In genomic region chr19:7028790-7029189, GRCh38 we compare ENCODE assay signal across 19 cellular contexts. TPM values are rescaled to one million over a fixed set of nuclear protein-coding genes. Genes with fewer than 3 reads are reported as not detected.
"Had no signal": no experiment of that assay in that cellular context is flagged by ENCODE, and none has a peak within 500 bp of the region (broad histone marks: within the 10 kb centered on the region; RNA-seq: fewer than 3 reads in every experiment).

No MANE protein-coding gene starts in this region.

RNA-seq across cellular contexts. Expression of gene MBD3L5, which starts 1.6 kb away (rescaled TPM):
- total RNA-seq: activated naive CD4-positive, alpha-beta T cell treated with anti-CD3 and anti-CD28 coated beads for 36 hours; activated naive CD8-positive, alpha-beta T cell treated with anti-CD3 and anti-CD28 coated beads for 36 hours; activated naive CD8-positive, alpha-beta T cell treated with anti-CD3 and anti-CD28 coated beads, Interleukin-2, amount 10 ng/mL, durations not matched to agents 7 days and 5 days; activated T-cell treated with anti-CD3 and anti-CD28 coated beads, Interleukin-2, amount 50 U/mL, for 4 hours; activated T-cell treated with anti-CD3 and anti-CD28 coated beads, Interleukin-2, amount 50 U/mL, for 72 hours; activated T-helper 1 cell treated with anti-CD3 and anti-CD28 coated beads, Interleukin-12 subunit alpha, Interleukin-12 subunit beta, Interleukin-2, Interleukin-4 antibody, amounts not matched to agents 30 ng/mL and 10 ng/mL and 1 ng/mL, durations not matched to agents 14 hours and 24 hours and 36 hours; activated T-helper 17 cell treated with anti-CD3 and anti-CD28 coated beads, Interleukin-2, amount 50 U/mL, for 72 hours; activated T-helper 2 cell treated with anti-CD3 and anti-CD28 coated beads, Interferon-gamma antibody, Interleukin-2, Interleukin-4, amounts not matched to agents 10 μg/mL and 5 μg/mL and 100 μg/mL, durations not matched to agents 14 hours and 24 hours and 36 hours; adrenal gland; aorta; ascending aorta; astrocyte; body of pancreas; breast epithelium; bronchial epithelial cell; cardiac muscle cell; cardiac septum; cerebellum; chondrocyte had no signal

RNA-seq across cellular contexts. Expression of gene MBD3L2B, which starts 7.6 kb away (rescaled TPM):
- total RNA-seq: activated naive CD4-positive, alpha-beta T cell treated with anti-CD3 and anti-CD28 coated beads for 36 hours; activated naive CD8-positive, alpha-beta T cell treated with anti-CD3 and anti-CD28 coated beads for 36 hours; activated naive CD8-positive, alpha-beta T cell treated with anti-CD3 and anti-CD28 coated beads, Interleukin-2, amount 10 ng/mL, durations not matched to agents 7 days and 5 days; activated T-cell treated with anti-CD3 and anti-CD28 coated beads, Interleukin-2, amount 50 U/mL, for 4 hours; activated T-cell treated with anti-CD3 and anti-CD28 coated beads, Interleukin-2, amount 50 U/mL, for 72 hours; activated T-helper 1 cell treated with anti-CD3 and anti-CD28 coated beads, Interleukin-12 subunit alpha, Interleukin-12 subunit beta, Interleukin-2, Interleukin-4 antibody, amounts not matched to agents 30 ng/mL and 10 ng/mL and 1 ng/mL, durations not matched to agents 14 hours and 24 hours and 36 hours; activated T-helper 17 cell treated with anti-CD3 and anti-CD28 coated beads, Interleukin-2, amount 50 U/mL, for 72 hours; activated T-helper 2 cell treated with anti-CD3 and anti-CD28 coated beads, Interferon-gamma antibody, Interleukin-2, Interleukin-4, amounts not matched to agents 10 μg/mL and 5 μg/mL and 100 μg/mL, durations not matched to agents 14 hours and 24 hours and 36 hours; adrenal gland; aorta; ascending aorta; astrocyte; body of pancreas; breast epithelium; bronchial epithelial cell; cardiac muscle cell; cardiac septum; cerebellum; chondrocyte had no signal

RNA-seq across cellular contexts. Expression of gene MBD3L4, which starts 11.2 kb away (rescaled TPM):
- total RNA-seq: activated naive CD4-positive, alpha-beta T cell treated with anti-CD3 and anti-CD28 coated beads for 36 hours; activated naive CD8-positive, alpha-beta T cell treated with anti-CD3 and anti-CD28 coated beads for 36 hours; activated naive CD8-positive, alpha-beta T cell treated with anti-CD3 and anti-CD28 coated beads, Interleukin-2, amount 10 ng/mL, durations not matched to agents 7 days and 5 days; activated T-cell treated with anti-CD3 and anti-CD28 coated beads, Interleukin-2, amount 50 U/mL, for 4 hours; activated T-cell treated with anti-CD3 and anti-CD28 coated beads, Interleukin-2, amount 50 U/mL, for 72 hours; activated T-helper 1 cell treated with anti-CD3 and anti-CD28 coated beads, Interleukin-12 subunit alpha, Interleukin-12 subunit beta, Interleukin-2, Interleukin-4 antibody, amounts not matched to agents 30 ng/mL and 10 ng/mL and 1 ng/mL, durations not matched to agents 14 hours and 24 hours and 36 hours; activated T-helper 17 cell treated with anti-CD3 and anti-CD28 coated beads, Interleukin-2, amount 50 U/mL, for 72 hours; activated T-helper 2 cell treated with anti-CD3 and anti-CD28 coated beads, Interferon-gamma antibody, Interleukin-2, Interleukin-4, amounts not matched to agents 10 μg/mL and 5 μg/mL and 100 μg/mL, durations not matched to agents 14 hours and 24 hours and 36 hours; adrenal gland; aorta; ascending aorta; astrocyte; body of pancreas; breast epithelium; bronchial epithelial cell; cardiac muscle cell; cardiac septum; cerebellum; chondrocyte had no signal

RNA-seq across cellular contexts. Expression of gene MBD3L2, which starts 20.3 kb away (rescaled TPM):
- total RNA-seq: activated naive CD4-positive, alpha-beta T cell treated with anti-CD3 and anti-CD28 coated beads for 36 hours; activated naive CD8-positive, alpha-beta T cell treated with anti-CD3 and anti-CD28 coated beads for 36 hours; activated naive CD8-positive, alpha-beta T cell treated with anti-CD3 and anti-CD28 coated beads, Interleukin-2, amount 10 ng/mL, durations not matched to agents 7 days and 5 days; activated T-cell treated with anti-CD3 and anti-CD28 coated beads, Interleukin-2, amount 50 U/mL, for 4 hours; activated T-cell treated with anti-CD3 and anti-CD28 coated beads, Interleukin-2, amount 50 U/mL, for 72 hours; activated T-helper 1 cell treated with anti-CD3 and anti-CD28 coated beads, Interleukin-12 subunit alpha, Interleukin-12 subunit beta, Interleukin-2, Interleukin-4 antibody, amounts not matched to agents 30 ng/mL and 10 ng/mL and 1 ng/mL, durations not matched to agents 14 hours and 24 hours and 36 hours; activated T-helper 17 cell treated with anti-CD3 and anti-CD28 coated beads, Interleukin-2, amount 50 U/mL, for 72 hours; activated T-helper 2 cell treated with anti-CD3 and anti-CD28 coated beads, Interferon-gamma antibody, Interleukin-2, Interleukin-4, amounts not matched to agents 10 μg/mL and 5 μg/mL and 100 μg/mL, durations not matched to agents 14 hours and 24 hours and 36 hours; adrenal gland; aorta; ascending aorta; body of pancreas; breast epithelium; bronchial epithelial cell; cardiac muscle cell; cardiac septum; cerebellum; chondrocyte had no signal

RNA-seq across cellular contexts. Expression of gene MBD3L3, which starts 29.7 kb away (rescaled TPM):
- total RNA-seq: activated naive CD4-positive, alpha-beta T cell treated with anti-CD3 and anti-CD28 coated beads for 36 hours; activated naive CD8-positive, alpha-beta T cell treated with anti-CD3 and anti-CD28 coated beads for 36 hours; activated naive CD8-positive, alpha-beta T cell treated with anti-CD3 and anti-CD28 coated beads, Interleukin-2, amount 10 ng/mL, durations not matched to agents 7 days and 5 days; activated T-cell treated with anti-CD3 and anti-CD28 coated beads, Interleukin-2, amount 50 U/mL, for 4 hours; activated T-cell treated with anti-CD3 and anti-CD28 coated beads, Interleukin-2, amount 50 U/mL, for 72 hours; activated T-helper 1 cell treated with anti-CD3 and anti-CD28 coated beads, Interleukin-12 subunit alpha, Interleukin-12 subunit beta, Interleukin-2, Interleukin-4 antibody, amounts not matched to agents 30 ng/mL and 10 ng/mL and 1 ng/mL, durations not matched to agents 14 hours and 24 hours and 36 hours; activated T-helper 17 cell treated with anti-CD3 and anti-CD28 coated beads, Interleukin-2, amount 50 U/mL, for 72 hours; activated T-helper 2 cell treated with anti-CD3 and anti-CD28 coated beads, Interferon-gamma antibody, Interleukin-2, Interleukin-4, amounts not matched to agents 10 μg/mL and 5 μg/mL and 100 μg/mL, durations not matched to agents 14 hours and 24 hours and 36 hours; adrenal gland; aorta; ascending aorta; astrocyte; body of pancreas; breast epithelium; bronchial epithelial cell; cardiac muscle cell; cardiac septum; cerebellum; chondrocyte had no signal
